8 cellular contexts compared by ENCODE assay signal in the genomic region with DNA sequence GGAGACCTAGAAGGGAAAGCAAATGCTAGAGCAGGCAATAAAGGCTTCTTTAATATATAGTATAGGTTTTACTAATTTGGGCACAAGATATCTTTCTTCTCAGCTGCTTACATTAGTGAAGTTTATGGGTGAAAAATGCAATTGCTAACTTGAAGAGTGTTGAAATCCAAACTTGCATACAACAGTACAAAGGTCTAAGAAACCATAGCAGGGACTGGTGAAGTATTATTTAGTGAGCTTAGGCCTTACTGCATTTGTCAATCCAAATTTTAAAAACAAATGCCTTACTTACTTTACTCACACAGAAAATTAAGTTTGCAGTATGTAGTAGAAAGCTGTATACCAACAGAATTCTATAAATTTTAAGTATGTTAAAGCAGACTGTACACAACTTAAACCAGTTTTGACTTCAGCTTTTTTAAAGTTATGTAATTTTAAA. TPM values are rescaled to one million over a fixed set of nuclear protein-coding genes. Genes with fewer than 3 reads are reported as not detected.
A peak's percentile ranks its signal among the peaks of the same experiment; 100 is the strongest.
DNase-seq lines count a peak whose midpoint lies in the region; ATAC-seq and TF ChIP-seq lines count a peak whose summit lies in the region.

No MANE protein-coding gene starts in this region.

- in situ Hi-C loops in GM23248 (cut with MboI) (no loop called here), GM13976 (cut with MboI; ENCODE audit: low sequenced_read_pairs, unreplicated experiment) (no loop called here)

- peaks cover 7% of the 10 kb centered on the region; the same call in 1 of the 2 replicates for H4K20me1 ChIP-seq in GM23248 (ENCODE audit: insufficient read depth)

- H2AFZ ChIP-seq in GM23248: no peak overlapping the region

- intact Hi-C loops in sigmoid colon (cut with DNase I): loop anchor here (2.0 kb wide), 1 partner anchor 43 kb away; no protein-coding TSS in a partner anchor

- H3K27ac ChIP-seq in GM23248: no peak overlapping the region
- peak overlapping the region; percentile 25; the same call in 1 of the 2 replicates for H3K27ac ChIP-seq in SK-N-MC
- H3K27ac ChIP-seq in sigmoid colon: peak overlapping the region; percentile 99 to 100 (median 100)

- TF ChIP-seq EP300 in sigmoid colon (IDR thresholded peaks at IDR 0.05): no peak

- no peaks in the 10 kb centered on the region for H3K9me3 ChIP-seq in GM23248 (ENCODE audit: low read depth)
- H3K9me3 ChIP-seq in SK-N-MC (ENCODE audit: low read depth, low read length): 0 out of 2 replicates have a peak, but pooled peaks cover 4% of the 10 kb centered on the region
- H3K9me3 ChIP-seq in sigmoid colon: no peaks in the 10 kb centered on the region

- TF ChIP-seq CTCF in fibroblast of villous mesenchyme (IDR thresholded peaks at IDR 0.05; ENCODE audit: insufficient read depth, low read depth, low read length): no peak
- TF ChIP-seq CTCF in sigmoid colon (IDR thresholded peaks at IDR 0.05): no peak
- TF ChIP-seq CTCF in GM13976 (IDR thresholded peaks at IDR 0.05; ENCODE audit: borderline replicate concordance, control extremely low read depth, extremely low read depth, insufficient read depth, missing control alignments): no peak

- H3F3A ChIP-seq in GM23248 (ENCODE audit: insufficient read depth): peaks cover 26% of the 10 kb centered on the region

- H3K36me3 ChIP-seq in GM23248 (ENCODE audit: low read depth) (no peaks in the 10 kb centered on the region; the same call in 1 of the 2 replicates), SK-N-MC (ENCODE audit: insufficient read depth, low read length) (peaks cover 33% of the 10 kb centered on the region), sigmoid colon (peaks cover 0 to 13% (median 0%) of the 10 kb centered on the region in 4 donors)

- no peak for TF ChIP-seq POLR2A in sigmoid colon (IDR thresholded peaks at IDR 0.05)

- H3K79me2 ChIP-seq in GM23248 (ENCODE audit: insufficient read depth): peaks cover 82% of the 10 kb centered on the region

- no peaks in the 10 kb centered on the region for H3K27me3 ChIP-seq in GM23248 (replicated peaks; ENCODE audit: insufficient read depth)
- no peaks in the 10 kb centered on the region for H3K27me3 ChIP-seq in sigmoid colon

- peak overlapping the region; percentile 100 for H3K4me2 ChIP-seq in GM23248 (ENCODE audit: unreplicated experiment)

- H3K4me3 ChIP-seq in GM23248 (peak overlapping the region; percentile 98), SK-N-MC (peak overlapping the region; percentile 97), fibroblast of villous mesenchyme (ENCODE audit: low read depth, low read length) (peak overlapping the region; percentile 92), sigmoid colon (peak overlapping the region in 3 of 4 donors; percentile 84 to 99 (median 98))

- H3K4me1 ChIP-seq in GM23248 (ENCODE audit: insufficient read depth) (peaks cover 29% of the 10 kb centered on the region), sigmoid colon (peaks cover 0 to 43% (median 28%) of the 10 kb centered on the region in 4 donors)

- H3K9me2 ChIP-seq in GM23248 (ENCODE audit: insufficient read depth): no peaks in the 10 kb centered on the region

- H3K9ac ChIP-seq in GM23248 (peak overlapping the region; percentile 99), SK-N-MC (ENCODE audit: insufficient read length) (peak overlapping the region; percentile 99)

- DNase-seq in GM23248 (peak; percentile 13), SK-N-MC (ENCODE audit: low read depth, low spot score) (no peak), fibroblast of villous mesenchyme (ENCODE audit: low read depth) (peak; percentile 29), sigmoid colon (no peak), cerebellum (ENCODE audit: low spot score) (no peak), GM13976 (ENCODE audit: low spot score) (no peak)

- ATAC-seq in GM21381 (IDR thresholded peaks at IDR 0.05; ENCODE audit: unreplicated experiment) (no peak), HG02623 (IDR thresholded peaks at IDR 0.05; ENCODE audit: unreplicated experiment) (no peak)

RNA-seq across cellular contexts. Expression of gene AP4S1, which starts 1.4 kb away (rescaled TPM):
- total RNA-seq in GM23248 (2014; rRNA removed; shearing (Covaris generic)): 8.7 and 9.9 TPM in 2 replicates
- polyA plus RNA-seq in GM23248 (2016; fragmentation: Nextera tagmentation; extraction: Ambion mirVana) (6.3 and 7.7 TPM in 2 replicates), sigmoid colon (1 to 10 TPM; 4.8 to 7.9 (median 6.5) TPM)
- total RNA-seq in fibroblast of villous mesenchyme (5.6 and 6.1 TPM in 2 replicates), sigmoid colon (10 to 100 TPM; 13.8 to 29.1 (median 18.3) TPM), cerebellum (25.5 TPM)

RNA-seq across cellular contexts. Expression of gene STRN3, which starts 2.1 kb away (rescaled TPM):
- total RNA-seq in GM23248 (2014; rRNA removed; shearing (Covaris generic)): 31.6 and 44.2 TPM in 2 replicates
- 25.6 TPM in 2 replicates for polyA plus RNA-seq in GM23248 (2016; fragmentation: Nextera tagmentation; extraction: Ambion mirVana)
- total RNA-seq in fibroblast of villous mesenchyme: 53.5 and 83.3 TPM in 2 replicates
- 10 to 100 TPM; 64.9 to 79.7 (median 71.3) TPM for total RNA-seq in sigmoid colon
- polyA plus RNA-seq in sigmoid colon: 10 to 100 TPM; 13.9 to 22.4 (median 19.2) TPM
- total RNA-seq in cerebellum: 84.0 TPM

Comparison
In these comparisons a context has a peak if more than half of its experiments do, and no peak if none do; other contexts are left out.
1. DNase-seq: peak in GM23248 (single experiment) and fibroblast of villous mesenchyme (single experiment); none in SK-N-MC (single experiment), sigmoid colon (single experiment), cerebellum (single experiment) and GM13976 (single experiment).
2. Peak in every context shown above with its lines, with median percentiles within 50 percentile points of each other: H3K4me3 ChIP-seq.